ENCODE assay signal across 10 cellular contexts in genomic region chr2:201122276-201122675, GRCh38. TPM values are rescaled to one million over a fixed set of nuclear protein-coding genes. Genes with fewer than 3 reads are reported as not detected.
DNase-seq lines count a peak whose midpoint lies in the region; ATAC-seq, FAIRE-seq and TF ChIP-seq lines count a peak whose summit lies in the region.
"Had no signal": no experiment of that assay in that cellular context is flagged by ENCODE, and none has a peak within 500 bp of the region (broad histone marks: within the 10 kb centered on the region; RNA-seq: fewer than 3 reads in every experiment).

No MANE protein-coding gene starts in this region.

- no peaks in the 10 kb centered on the region for H3K9me3 ChIP-seq in astrocyte (ENCODE audit: insufficient read depth, low read depth, low read length)
- no peaks in the 10 kb centered on the region for H3K9me3 ChIP-seq in lung (ENCODE audit: control insufficient read depth in 2 of 2, insufficient read depth in 1 of 2, low read length in 1 of 2)
- H3K9me3 ChIP-seq in vagina: no peaks in the 10 kb centered on the region
- H3K9me3 ChIP-seq in prostate gland: no peaks in the 10 kb centered on the region

- H3K27ac ChIP-seq in astrocyte (ENCODE audit: low read depth, low read length): no peak overlapping the region
- H3K27ac ChIP-seq in lung (ENCODE audit: low read depth in 1 of 2, low read length in 1 of 2): peak overlapping the region; percentile 55 to 88
- H3K27ac ChIP-seq in vagina: peak overlapping the region; percentile 97
- H3K27ac ChIP-seq in prostate gland: no peak overlapping the region

- H3K79me2 ChIP-seq in astrocyte (ENCODE audit: insufficient read depth, low read length): peaks cover 95% of the 10 kb centered on the region

- no peak overlapping the region for H3K9ac ChIP-seq in astrocyte (ENCODE audit: low read length)

- FAIRE-seq in astrocyte (lab: Jason Lieb, UNC): no peak

- ATAC-seq in stimulated activated naive CD8-positive, alpha-beta T cell treated with anti-CD3 and anti-CD28 coated beads, Interleukin-15, Interleukin-2, amounts not matched to agents 100 U/mL and 50 U/mL, for 24 hours: no peak
- ATAC-seq in lung (ENCODE audit: insufficient read depth, low FRiP score) (no peak), left colon (no peak)

- H3K4me1 Mint-ChIP-seq in stimulated activated naive CD8-positive, alpha-beta T cell treated with anti-CD3 and anti-CD28 coated beads, Interleukin-15, Interleukin-2, amounts not matched to agents 100 ng/mL and 50 ng/mL, for 24 hours (ENCODE audit: low read depth): peaks cover 70% of the 10 kb centered on the region
- H3K4me1 Mint-ChIP-seq in astrocyte (ENCODE audit: low read depth, unreplicated experiment): peaks cover 34% of the 10 kb centered on the region

- H3K36me3 Mint-ChIP-seq in stimulated activated naive CD8-positive, alpha-beta T cell treated with anti-CD3 and anti-CD28 coated beads, Interleukin-15, Interleukin-2, amounts not matched to agents 100 ng/mL and 50 ng/mL, for 24 hours (ENCODE audit: low read depth): peaks cover 43% of the 10 kb centered on the region
- H3K36me3 Mint-ChIP-seq in astrocyte (ENCODE audit: low read depth, unreplicated experiment): peaks cover 1% of the 10 kb centered on the region

- H3K27me3 Mint-ChIP-seq in stimulated activated naive CD8-positive, alpha-beta T cell treated with anti-CD3 and anti-CD28 coated beads, Interleukin-15, Interleukin-2, amounts not matched to agents 100 ng/mL and 50 ng/mL, for 24 hours: no peaks in the 10 kb centered on the region
- H3K27me3 Mint-ChIP-seq in astrocyte (ENCODE audit: low read depth, unreplicated experiment): no peaks in the 10 kb centered on the region

- H3K4me3 ChIP-seq in astrocyte (ENCODE audit: insufficient read depth, low read depth, low read length) (no peak overlapping the region), lung (no peak overlapping the region), vagina (no peak overlapping the region), prostate gland (no peak overlapping the region)

- H2AFZ ChIP-seq in astrocyte (ENCODE audit: low read depth, low read length): no peak overlapping the region

- TF ChIP-seq CTCF in astrocyte (IDR thresholded peaks at IDR 0.05; ENCODE audit: insufficient read depth, low read depth, low read length) (no peak), lung (IDR thresholded peaks at IDR 0.05; ENCODE audit: control extremely low read depth, extremely low read depth) (no peak), vagina (IDR thresholded peaks at IDR 0.05) (no peak), prostate gland (IDR thresholded peaks at IDR 0.05) (no peak)

- intact Hi-C loops in vagina (cut with DNase I): no loop called here
- intact Hi-C loops in left colon (cut with DNase I, micrococcal nuclease): no loop called here
- intact Hi-C loops in prostate gland (cut with DNase I): no loop called here

- peak overlapping the region; percentile 99 for H3K4me3 Mint-ChIP-seq in stimulated activated naive CD8-positive, alpha-beta T cell treated with anti-CD3 and anti-CD28 coated beads, Interleukin-15, Interleukin-2, amounts not matched to agents 100 ng/mL and 50 ng/mL, for 24 hours
- no peak overlapping the region for H3K4me3 Mint-ChIP-seq in astrocyte (ENCODE audit: unreplicated experiment)

- no peaks in the 10 kb centered on the region for H4K20me1 ChIP-seq in astrocyte (ENCODE audit: insufficient read depth, low read length)

- no peak overlapping the region for H3K4me2 ChIP-seq in astrocyte (ENCODE audit: low read length)

- WGBS in lung, 2 donors: 74 to 77% methylated on average over 1 of the region's 1 CpG
- 100% methylated on average over 1 of the region's 1 CpG for WGBS in prostate gland

- H3K27me3 ChIP-seq in astrocyte (ENCODE audit: insufficient read depth, low read length) (no peaks in the 10 kb centered on the region), lung (ENCODE audit: control insufficient read depth, insufficient read depth) (no peaks in the 10 kb centered on the region), vagina (no peaks in the 10 kb centered on the region), prostate gland (replicated peaks; ENCODE audit: insufficient read depth) (no peaks in the 10 kb centered on the region)

- H3K9me3 Mint-ChIP-seq in stimulated activated naive CD8-positive, alpha-beta T cell treated with anti-CD3 and anti-CD28 coated beads, Interleukin-15, Interleukin-2, amounts not matched to agents 100 ng/mL and 50 ng/mL, for 24 hours: no peaks in the 10 kb centered on the region
- peaks cover 6% of the 10 kb centered on the region for H3K9me3 Mint-ChIP-seq in astrocyte (ENCODE audit: unreplicated experiment)

- H3K4me1 ChIP-seq in astrocyte (ENCODE audit: insufficient read depth, low read length): peaks cover 34% of the 10 kb centered on the region
- H3K4me1 ChIP-seq in lung (ENCODE audit: control insufficient read depth in 2 of 2, insufficient read depth in 2 of 2, low read length in 2 of 2): peaks cover 8 to 19% of the 10 kb centered on the region in 2 donors
- peaks cover 83% of the 10 kb centered on the region for H3K4me1 ChIP-seq in vagina
- peaks cover 5% of the 10 kb centered on the region for H3K4me1 ChIP-seq in prostate gland (replicated peaks)

- TF ChIP-seq POLR2A in vagina (IDR thresholded peaks at IDR 0.05): no peak
- no peak for TF ChIP-seq POLR2A in prostate gland (IDR thresholded peaks at IDR 0.05)

- H3K36me3 ChIP-seq in astrocyte (ENCODE audit: insufficient read depth, low read length) (no peaks in the 10 kb centered on the region), lung (ENCODE audit: control insufficient read depth in 2 of 2, insufficient read depth in 2 of 2, low read length in 2 of 2) (peaks cover 0 to 3% of the 10 kb centered on the region in 2 donors), vagina (no peaks in the 10 kb centered on the region), prostate gland (no peaks in the 10 kb centered on the region)

- peak overlapping the region; percentile 98 for H3K27ac Mint-ChIP-seq in stimulated activated naive CD8-positive, alpha-beta T cell treated with anti-CD3 and anti-CD28 coated beads, Interleukin-15, Interleukin-2, amounts not matched to agents 100 ng/mL and 50 ng/mL, for 24 hours
- peak overlapping the region; percentile 2 for H3K27ac Mint-ChIP-seq in astrocyte (ENCODE audit: unreplicated experiment)

- DNase-seq in stimulated activated naive CD8-positive, alpha-beta T cell treated with anti-CD3 and anti-CD28 coated beads, Interleukin-15, Interleukin-2, amounts not matched to agents 100 U/mL and 50 U/mL, for 24 hours: no peak
- DNase-seq in astrocyte (ENCODE audit: low read depth) (no peak), lung (ENCODE audit: low spot score) (no peak), vagina (ENCODE audit: extremely low spot score in 2 of 2) (no peak), left colon (no peak), prostate gland (ENCODE audit: low spot score) (no peak)
- DNase-seq in stimulated activated CD4-positive, alpha-beta T cell treated with anti-CD3 and anti-CD28 coated beads, Interleukin-2, amount 100 ng/mL, for 48 hours: no peak
- DNase-seq: COR-L47, NCI-H526 had no signal

RNA-seq across cellular contexts. Expression of gene CFLAR, which starts 6.3 kb away (rescaled TPM):
- total RNA-seq in astrocyte: 34.9 and 47.5 TPM in 2 replicates
- total RNA-seq in lung: 100 to 1,000 TPM; 294 to 345 TPM
- polyA plus RNA-seq in lung: 100 to 1,000 TPM; 101 to 182 TPM
- 144 TPM for total RNA-seq in vagina
- 100 to 1,000 TPM; 139 to 152 TPM for total RNA-seq in left colon
- total RNA-seq in prostate gland: 100 to 1,000 TPM in 1 of 2 donors, 10 to 100 TPM in 1; 92.4 to 141 TPM

RNA-seq across cellular contexts. Expression of gene NDUFB3, which starts 50.5 kb away (rescaled TPM):
- total RNA-seq in astrocyte (110 and 115 TPM in 2 replicates), lung (10 to 100 TPM; 46.2 to 71.5 TPM), vagina (38.8 TPM), left colon (100 to 1,000 TPM; 152 to 153 TPM), prostate gland (10 to 100 TPM; 45.5 to 84.3 TPM)
- 10 to 100 TPM; 86.7 to 87.5 TPM for polyA plus RNA-seq in lung

RNA-seq across cellular contexts. Expression of gene HYCC2, which starts 50.8 kb away (rescaled TPM):
- total RNA-seq in astrocyte: 21.2 and 21.8 TPM in 2 replicates
- total RNA-seq in lung: 10 to 100 TPM; 25.2 to 36.4 TPM
- polyA plus RNA-seq in lung: 1 to 10 TPM; 5.7 to 6.7 TPM
- total RNA-seq in vagina: 14.7 TPM
- total RNA-seq in left colon: 10 to 100 TPM; 45.0 to 46.2 TPM
- total RNA-seq in prostate gland: 10 to 100 TPM; 13.6 to 16.3 TPM

Comparison
In these comparisons a context has a peak if more than half of its experiments do, and no peak if none do; other contexts are left out.
1. H3K27ac ChIP-seq: peak in lung (2 of 2) and vagina (single experiment); none in astrocyte (single experiment) and prostate gland (0 of 2).